ENCODE assay signal across 15 cellular contexts in genomic region chr1:205595435-205595834, GRCh38. TPM values are rescaled to one million over a fixed set of nuclear protein-coding genes. Genes with fewer than 3 reads are reported as not detected.
A peak's percentile ranks its signal among the peaks of the same experiment; 100 is the strongest.
DNase-seq lines count a peak whose midpoint lies in the region; ATAC-seq, FAIRE-seq and TF ChIP-seq lines count a peak whose summit lies in the region.
"Had no signal": no experiment of that assay in that cellular context is flagged by ENCODE, and none has a peak within 500 bp of the region (broad histone marks: within the 10 kb centered on the region; RNA-seq: fewer than 3 reads in every experiment).

No MANE protein-coding gene starts in this region.

- no peak for ATAC-seq in naive thymus-derived CD4-positive, alpha-beta T cell
- no peak for ATAC-seq in HG03342 (IDR thresholded peaks at IDR 0.05; ENCODE audit: unreplicated experiment)
- ATAC-seq: heart right ventricle, mucosa of descending colon had no signal

- peak; percentile 61 for FAIRE-seq in GM18507 (lab: Jason Lieb, UNC)

- H3K27ac Mint-ChIP-seq in CD8-positive, alpha-beta memory T cell: peak overlapping the region in 6 of 8 donors; percentile 30 to 94 (median 56)
- H3K27ac Mint-ChIP-seq in naive thymus-derived CD4-positive, alpha-beta T cell: peak overlapping the region; percentile 54 to 99 (median 96)

- H3K4me3 Mint-ChIP-seq in CD8-positive, alpha-beta memory T cell: peak overlapping the region in 1 of 7 donors; percentile 11
- no peak overlapping the region for H3K4me3 Mint-ChIP-seq in naive thymus-derived CD4-positive, alpha-beta T cell

- POLR2A ChIA-PET in CD8-positive, alpha-beta memory T cell (lab: Charles Lee): interaction anchor here (1.2 kb wide), 1 partner anchor 36 kb away, joined by 4 read pairs; no protein-coding TSS in a partner anchor
- POLR2A ChIA-PET in naive thymus-derived CD4-positive, alpha-beta T cell (lab: Charles Lee): interaction anchor here (0.8 to 9.4 kb wide), 3 partner anchors 14 to 35 kb away, joined by 3 to 290 read pairs (median 4); partner anchors contain the start of gene ELK4

- no peaks in the 10 kb centered on the region for H3K36me3 ChIP-seq in CD8-positive, alpha-beta memory T cell (ENCODE audit: insufficient read depth, low read length)
- peaks cover 0 to 31% (median 0%) of the 10 kb centered on the region in 3 experiments for H3K36me3 ChIP-seq in naive thymus-derived CD4-positive, alpha-beta T cell (ENCODE audit: control insufficient read depth in 2 of 3, insufficient read depth in 3 of 3, low read length in 3 of 3)

- TF ChIP-seq CTCF in VCaP (conservative IDR thresholded peaks at IDR 0.05) (no peak), GM10266 (IDR thresholded peaks at IDR 0.05; ENCODE audit: control insufficient read depth, insufficient read depth, low read depth, missing control alignments) (no peak)

- H3K27me3 Mint-ChIP-seq in CD8-positive, alpha-beta memory T cell: no peaks in the 10 kb centered on the region
- H3K27me3 Mint-ChIP-seq in naive thymus-derived CD4-positive, alpha-beta T cell: no peaks in the 10 kb centered on the region

- H3K4me1 ChIP-seq in CD8-positive, alpha-beta memory T cell (ENCODE audit: insufficient read depth, low read length): peaks cover 36% of the 10 kb centered on the region
- H3K4me1 ChIP-seq in naive thymus-derived CD4-positive, alpha-beta T cell (ENCODE audit: control insufficient read depth in 2 of 2, insufficient read depth in 2 of 2, low read length in 2 of 2): peaks cover 8 to 28% of the 10 kb centered on the region in 2 donors
- H3K4me1 ChIP-seq: SJCRH30 had no signal

- intact Hi-C loops in naive thymus-derived CD4-positive, alpha-beta T cell (cut with micrococcal nuclease): loop anchor here in 1 of 2 donors (2.0 kb wide), 1 partner anchor 15 kb away; no protein-coding TSS in a partner anchor

- DNase-seq in CD8-positive, alpha-beta memory T cell: no peak
- DNase-seq in GM18507 (ENCODE audit: extremely low spot score, insufficient read length, low read depth) (no peak), NCI-H1105 treated with DMSO at 0.1 percent for 48 hours (lab: John Stamatoyannopoulos, UW) (no peak), GM10266 (ENCODE audit: extremely low spot score) (no peak), HCEC 1CT (no peak)
- DNase-seq in naive thymus-derived CD4-positive, alpha-beta T cell: peak in 1 of 9 donors; percentile 7
- DNase-seq: DND-41; heart right ventricle; mucosa of descending colon; NCI-H1417; NK-92 treated with Interleukin-12 subunit alpha and Interleukin-12 subunit beta, amount 100 ng/mL, for 24 hours; SJCRH30 had no signal

- CTCF ChIA-PET in CD8-positive, alpha-beta memory T cell (lab: Charles Lee): interaction anchor here (3.3 to 9.7 kb wide), 2 partner anchors 36 to 63 kb away, joined by 27 to 349 read pairs; partner anchors contain the start of gene ELK4
- CTCF ChIA-PET in naive thymus-derived CD4-positive, alpha-beta T cell (lab: Charles Lee): interaction anchor here (0.6 to 12.7 kb wide), 3 partner anchors 36 to 64 kb away, joined by 3 to 315 read pairs (median 3); partner anchors contain the start of gene ELK4

- no peaks in the 10 kb centered on the region for H3K27me3 ChIP-seq in CD8-positive, alpha-beta memory T cell (ENCODE audit: insufficient read depth, low read length, poor library complexity, severe bottlenecking)
- no peaks in the 10 kb centered on the region for H3K27me3 ChIP-seq in naive thymus-derived CD4-positive, alpha-beta T cell (ENCODE audit: control insufficient read depth in 2 of 2, insufficient read depth in 2 of 2, low read length in 2 of 2)
- H3K27me3 ChIP-seq: heart right ventricle, SJCRH30 had no signal

- peaks cover 0 to 36% (median 12%) of the 10 kb centered on the region in 3 donors for H3K36me3 Mint-ChIP-seq in CD8-positive, alpha-beta memory T cell
- H3K36me3 Mint-ChIP-seq in naive thymus-derived CD4-positive, alpha-beta T cell: peaks cover 5 to 35% (median 22%) of the 10 kb centered on the region in 5 donors

- H3K9me3 ChIP-seq in CD8-positive, alpha-beta memory T cell (ENCODE audit: low read length): no peaks in the 10 kb centered on the region
- H3K9me3 ChIP-seq in naive thymus-derived CD4-positive, alpha-beta T cell (ENCODE audit: control insufficient read depth in 2 of 3, low read length in 3 of 3): no peaks in the 10 kb centered on the region
- H3K9me3 ChIP-seq: heart right ventricle, mucosa of descending colon, SJCRH30 had no signal

- no peak overlapping the region for H3K4me3 ChIP-seq in CD8-positive, alpha-beta memory T cell (ENCODE audit: low read length)
- no peak overlapping the region for H3K4me3 ChIP-seq in naive thymus-derived CD4-positive, alpha-beta T cell (ENCODE audit: low read length)
- H3K4me3 ChIP-seq: heart right ventricle, mucosa of descending colon, SJCRH30 had no signal

- H3K4me1 Mint-ChIP-seq in CD8-positive, alpha-beta memory T cell: peaks cover 17 to 31% (median 29%) of the 10 kb centered on the region in 3 donors
- peaks cover 19 to 63% (median 53%) of the 10 kb centered on the region in 7 donors for H3K4me1 Mint-ChIP-seq in naive thymus-derived CD4-positive, alpha-beta T cell

- no peak overlapping the region for H3K27ac ChIP-seq in CD8-positive, alpha-beta memory T cell (ENCODE audit: low read depth, low read length)
- peak overlapping the region; percentile 13; the same call in 1 of the 2 replicates for H3K27ac ChIP-seq in VCaP
- H3K27ac ChIP-seq in naive thymus-derived CD4-positive, alpha-beta T cell (ENCODE audit: low read depth, low read length): peak overlapping the region; percentile 85
- H3K27ac ChIP-seq: heart right ventricle, KMS-11, SJCRH30 had no signal

- no peaks in the 10 kb centered on the region for H3K9me3 Mint-ChIP-seq in CD8-positive, alpha-beta memory T cell
- H3K9me3 Mint-ChIP-seq in naive thymus-derived CD4-positive, alpha-beta T cell: no peaks in the 10 kb centered on the region

RNA-seq across cellular contexts. Expression of gene ELK4, which starts 36.4 kb away (rescaled TPM):
- 10 to 100 TPM; 83.3 to 88.7 TPM for total RNA-seq in CD8-positive, alpha-beta memory T cell
- polyA plus RNA-seq in CD8-positive, alpha-beta memory T cell: 6.1 TPM
- total RNA-seq in naive thymus-derived CD4-positive, alpha-beta T cell: 100 to 1,000 TPM; 104 to 250 (median 156) TPM
- 1 to 10 TPM; 4.0 to 7.3 TPM for polyA plus RNA-seq in naive thymus-derived CD4-positive, alpha-beta T cell
